Comparison of ENCODE assay signal across 8 cellular contexts in genomic region chr19:47745010-47745901, GRCh38. TPM values are rescaled to one million over a fixed set of nuclear protein-coding genes. Genes with fewer than 3 reads are reported as not detected.
DNase-seq lines count a peak whose midpoint lies in the region; ATAC-seq lines count a peak whose summit lies in the region.

Gene NOP53, plus strand, starts transcription at chr19:47745546. Its CDS starts 14 bp downstream, at chr19:47745560.

- peak; percentile 97 for DNase-seq in AG08396 (ENCODE audit: low spot score)
- peak; percentile 93 for DNase-seq in NCI-H460 (ENCODE audit: extremely low read depth, low read depth)
- DNase-seq in central memory CD8-positive, alpha-beta T cell (ENCODE audit: low spot score in 2 of 2), result peak; percentile 97
- DNase-seq in islet precursor cell, result peak; percentile 98
- DNase-seq in stimulated activated CD4-positive, alpha-beta T cell treated with anti-CD3 and anti-CD28 coated beads, Interleukin-12 subunit alpha, Interleukin-12 subunit beta, amount 100 ng/mL, for 4 hours, result peak; percentile 97

- peaks cover 34% of the 10 kb centered on the region for H3K36me3 Mint-ChIP-seq in central memory CD8-positive, alpha-beta T cell (ENCODE audit: insufficient read depth)

- ATAC-seq in GM19025 (IDR thresholded peaks at IDR 0.05; ENCODE audit: low read depth, unreplicated experiment), result peak; percentile 71
- peak; percentile 68 for ATAC-seq in HG03378 (IDR thresholded peaks at IDR 0.05; ENCODE audit: unreplicated experiment)
- peak; percentile 79 to 81 for ATAC-seq in activated CD4-positive, CD25-positive, alpha-beta regulatory T cell treated with anti-CD3 and anti-CD28 coated beads, Interleukin-2, amount 50 U/mL, for 24 hours
- ATAC-seq in central memory CD8-positive, alpha-beta T cell (replicated peaks; ENCODE audit: extremely low read depth, poor library complexity, severe bottlenecking), result peak; percentile 84

- no peaks in the 10 kb centered on the region for H3K27me3 Mint-ChIP-seq in central memory CD8-positive, alpha-beta T cell

- peak within 1 kb of the TSS; percentile 99 for H3K4me3 Mint-ChIP-seq in central memory CD8-positive, alpha-beta T cell

- no peaks in the 10 kb centered on the region for H3K9me3 Mint-ChIP-seq in central memory CD8-positive, alpha-beta T cell

- peak within 1 kb of the TSS; percentile 100 for H3K27ac Mint-ChIP-seq in central memory CD8-positive, alpha-beta T cell (ENCODE audit: low read depth)

- H3K4me1 Mint-ChIP-seq in central memory CD8-positive, alpha-beta T cell, result peaks cover 25% of the 10 kb centered on the region

RNA-seq across cellular contexts. Expression of gene NOP53, which starts in this region (rescaled TPM):
- 114 and 132 TPM in 2 replicates for total RNA-seq in NCI-H460 (2014; rRNA removed; shearing (Covaris generic))
- 58.4 and 83.1 TPM in 2 replicates for polyA plus RNA-seq in NCI-H460 (2014; cell fraction: nucleus; rRNA removed)

Comparison
In these comparisons a context has a peak if more than half of its experiments do, and no peak if none do; other contexts are left out.
1. Peak in every context shown above with its lines: DNase-seq and ATAC-seq.